In the genomic region with DNA sequence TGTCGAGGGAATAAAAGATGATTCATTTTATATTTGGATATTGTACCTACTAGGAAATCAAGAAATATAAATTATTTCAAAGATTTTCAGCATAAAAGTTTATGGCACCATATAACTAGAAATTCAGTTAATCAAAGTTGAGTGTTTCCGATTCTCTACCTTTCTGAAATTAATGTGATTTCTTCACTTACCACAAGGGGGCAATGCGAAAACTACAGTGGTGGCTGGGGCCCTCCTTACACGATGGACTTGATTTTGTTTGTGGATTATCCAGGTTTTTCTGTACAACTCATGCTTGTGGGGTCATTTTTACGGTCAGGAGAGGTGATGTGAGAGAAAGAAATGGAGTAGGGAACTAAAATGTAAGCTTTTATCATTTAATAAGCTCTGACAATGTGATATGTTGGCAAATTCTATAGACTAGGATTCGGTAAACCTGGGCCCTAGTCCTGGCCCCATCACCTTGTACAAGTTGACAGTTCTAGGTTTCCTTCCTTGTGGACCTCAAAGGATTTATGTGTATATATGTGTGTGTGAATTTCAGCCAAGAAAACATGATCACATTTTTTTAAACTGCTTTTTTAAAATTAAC, we compare ENCODE assay signal across 1 cellular context.
TF ChIP-seq lines count a peak whose summit lies in the region.

No MANE protein-coding gene starts in this region.

TF ChIP-seq in GM23338, 12 proteins besides CTCF, POLR2A, EP300 and RAD21:
- no peak for TF ChIP-seq EZH2 (IDR thresholded peaks at IDR 0.05; ENCODE audit: low read depth, unreplicated experiment)
